Comparison of ENCODE assay signal across 2 cellular contexts in genomic region chr11:19738124-19738523, GRCh38.
A peak's percentile ranks its signal among the peaks of the same experiment; 100 is the strongest.
TF ChIP-seq lines count a peak whose summit lies in the region.

No MANE protein-coding gene starts in this region.

TF ChIP-seq in SK-N-SH treated with all-trans-retinoic acid at 6 μM for 48 hours, 23 proteins besides CTCF, POLR2A, EP300 and RAD21:
- peak; percentile 95 for TF ChIP-seq TCF4 (CRISPR knock-in tag; IDR thresholded peaks at IDR 0.05; ENCODE audit: borderline replicate concordance)
- no peak for TF ChIP-seq ZFP3 (CRISPR knock-in tag; IDR thresholded peaks at IDR 0.05)

TF ChIP-seq in neural cell, 6 proteins besides CTCF, POLR2A, EP300 and RAD21:
- TF ChIP-seq REST (IDR thresholded peaks at IDR 0.05; ENCODE audit: borderline replicate concordance) (no peak), SMC3 (conservative IDR thresholded peaks at IDR 0.05; ENCODE audit: poor library complexity) (no peak), TAF1 (IDR thresholded peaks at IDR 0.05; ENCODE audit: low read depth) (no peak), EZH2 (IDR thresholded peaks at IDR 0.05; ENCODE audit: borderline replicate concordance, insufficient read depth, low read length, poor library complexity, severe bottlenecking) (no peak), MXI1 (conservative IDR thresholded peaks at IDR 0.05; ENCODE audit: poor library complexity, severe bottlenecking) (no peak), POLR2AphosphoS5 (IDR thresholded peaks at IDR 0.05) (no peak)
